1 cellular context compared by ENCODE assay signal in genomic region chr1:89953072-89953626, GRCh38.
TF ChIP-seq lines count a peak whose summit lies in the region.

No MANE protein-coding gene starts in this region.

TF ChIP-seq in HCT116, 20 proteins besides CTCF, POLR2A, EP300 and RAD21 (continued from another document):
- TF ChIP-seq SP1 (IDR thresholded peaks at IDR 0.05; ENCODE audit: low read depth) (peak; percentile 71), ZBTB33 (IDR thresholded peaks at IDR 0.05; ENCODE audit: extremely low read depth, insufficient replicate concordance, low read length) (no peak), EGR1 (IDR thresholded peaks at IDR 0.05; ENCODE audit: low read depth) (no peak)
